12 cellular contexts compared by ENCODE assay signal in genomic region chr9:127809562-127810377, GRCh38. TPM values are rescaled to one million over a fixed set of nuclear protein-coding genes. Genes with fewer than 3 reads are reported as not detected.
DNase-seq lines count a peak whose midpoint lies in the region; ATAC-seq and TF ChIP-seq lines count a peak whose summit lies in the region.
"Had no signal": no experiment of that assay in that cellular context is flagged by ENCODE, and none has a peak within 500 bp of the region (broad histone marks: within the 10 kb centered on the region; RNA-seq: fewer than 3 reads in every experiment).

No MANE protein-coding gene starts in this region.

- no peaks in the 10 kb centered on the region for H3K9me3 Mint-ChIP-seq in MCF 10A (ENCODE audit: unreplicated experiment)
- no peaks in the 10 kb centered on the region for H3K9me3 Mint-ChIP-seq in effector memory CD8-positive, alpha-beta T cell

- no peak overlapping the region for H3K27ac Mint-ChIP-seq in MCF 10A (ENCODE audit: low read depth, unreplicated experiment)
- H3K27ac Mint-ChIP-seq in effector memory CD8-positive, alpha-beta T cell: peak overlapping the region in 1 of 2 donors; percentile 55

- no peaks in the 10 kb centered on the region for H3K9me3 ChIP-seq in upper lobe of right lung
- H3K9me3 ChIP-seq: sigmoid colon had no signal

- no peak overlapping the region for H3K4me3 ChIP-seq in upper lobe of right lung

- peaks cover 6% of the 10 kb centered on the region for H3K4me1 ChIP-seq in upper lobe of right lung

- no peaks in the 10 kb centered on the region for H3K27me3 ChIP-seq in upper lobe of right lung
- H3K27me3 ChIP-seq: sigmoid colon had no signal

- peaks cover 5% of the 10 kb centered on the region for H3K4me1 Mint-ChIP-seq in MCF 10A (ENCODE audit: insufficient read depth, unreplicated experiment)
- peaks cover 0 to 7% of the 10 kb centered on the region in 2 donors for H3K4me1 Mint-ChIP-seq in effector memory CD8-positive, alpha-beta T cell (ENCODE audit: low read depth in 2 of 2)

- H3K4me3 Mint-ChIP-seq in MCF 10A (ENCODE audit: unreplicated experiment): no peak overlapping the region
- no peak overlapping the region for H3K4me3 Mint-ChIP-seq in effector memory CD8-positive, alpha-beta T cell
- H3K4me3 Mint-ChIP-seq: activated CD8-positive, alpha-beta T cell treated with anti-CD3 and anti-CD28 coated beads, Interleukin-2, amount 10 ng/mL, durations not matched to agents 7 days and 5 days had no signal

- TF ChIP-seq CTCF in MCF 10A (IDR thresholded peaks at IDR 0.05; ENCODE audit: unreplicated experiment) (no peak), upper lobe of right lung (IDR thresholded peaks at IDR 0.05) (no peak)

- CTCF ChIA-PET in MCF 10A (lab: Yijun Ruan, JAX): interaction anchor here (0.7 kb wide), 1 partner anchor 37 kb away, joined by 4 read pairs; no protein-coding TSS in a partner anchor

- peak; percentile 45 for ATAC-seq in effector memory CD8-positive, alpha-beta T cell (replicated peaks)
- ATAC-seq in left lobe of liver (peak; percentile 87), upper lobe of right lung (peak; percentile 76), HG03469 (IDR thresholded peaks at IDR 0.05; ENCODE audit: unreplicated experiment) (no peak)

- DNase-seq in T47D (ENCODE audit: low read depth in 1 of 2, low spot score in 1 of 2) (peak; percentile 72 to 76), MCF 10A (ENCODE audit: unreplicated experiment) (no peak), left lobe of liver (ENCODE audit: low spot score) (peak; percentile 70), upper lobe of right lung (peak; percentile 78), glomerular visceral epithelial cell (ENCODE audit: extremely low spot score) (no peak)
- no peak for DNase-seq in effector memory CD8-positive, alpha-beta T cell
- no peak for DNase-seq in stimulated activated CD4-positive, alpha-beta T cell treated with anti-CD3 and anti-CD28 coated beads, Interleukin-2, amount 100 ng/mL, for 48 hours
- DNase-seq: NCI-H1436 treated with DMSO at 0.1 percent for 48 hours, SIG-M5, sigmoid colon had no signal

- H3K36me3 Mint-ChIP-seq in MCF 10A (ENCODE audit: insufficient read depth, unreplicated experiment): peaks cover 96% of the 10 kb centered on the region
- H3K36me3 Mint-ChIP-seq in effector memory CD8-positive, alpha-beta T cell (ENCODE audit: insufficient read depth): peaks cover 61% of the 10 kb centered on the region

- in situ Hi-C loops in T47D (cut with HindIII; ENCODE audit: low pct_unique_long_range_greater_than_20kb, low sequenced_read_pairs): no loop called here

- H3K27me3 Mint-ChIP-seq in MCF 10A (ENCODE audit: insufficient read depth, unreplicated experiment): no peaks in the 10 kb centered on the region
- no peaks in the 10 kb centered on the region for H3K27me3 Mint-ChIP-seq in effector memory CD8-positive, alpha-beta T cell

- BruUV-seq in MCF 10A (replicated peaks; lab: Mats Ljungman, UMichigan): no TSS peak

- POLR2A ChIA-PET in MCF 10A (lab: Yijun Ruan, JAX): no interaction called here

- intact Hi-C loops in MCF 10A (cut with micrococcal nuclease) (no loop called here), upper lobe of right lung (cut with DNase I) (no loop called here)

- peaks cover 88% of the 10 kb centered on the region for H3K36me3 ChIP-seq in upper lobe of right lung

- H3K27ac ChIP-seq in upper lobe of right lung: no peak overlapping the region

RNA-seq across cellular contexts. Expression of gene FPGS, which starts 7.1 kb away (rescaled TPM):
- 130 and 131 TPM in 2 replicates for total RNA-seq in MCF 10A (2022)
- total RNA-seq in left lobe of liver: 82.9 TPM
- 68.9 TPM for total RNA-seq in upper lobe of right lung

RNA-seq across cellular contexts. Expression of gene CDK9, which starts 23.9 kb away (rescaled TPM):
- total RNA-seq in MCF 10A (2022) (62.1 and 84.0 TPM in 2 replicates), left lobe of liver (55.5 TPM), upper lobe of right lung (99.1 TPM)

RNA-seq across cellular contexts. Expression of gene SH2D3C, which starts 31.3 kb away (rescaled TPM):
- total RNA-seq in MCF 10A (2022) (not detected in 2 replicates), left lobe of liver (3.4 TPM), upper lobe of right lung (85.3 TPM)

RNA-seq across cellular contexts. Expression of gene ENG, which starts 44.7 kb away (rescaled TPM):
- 19.2 and 22.1 TPM in 2 replicates for total RNA-seq in MCF 10A (2022)
- total RNA-seq in left lobe of liver: 34.1 TPM
- total RNA-seq in upper lobe of right lung: 322 TPM

Comparison
In these comparisons a context has a peak if more than half of its experiments do, and no peak if none do; other contexts are left out.
1. DNase-seq: peak in T47D (2 of 2), left lobe of liver (single experiment) and upper lobe of right lung (single experiment); none in MCF 10A (single experiment), effector memory CD8-positive, alpha-beta T cell (0 of 3), stimulated activated CD4-positive, alpha-beta T cell treated with anti-CD3 and anti-CD28 coated beads, Interleukin-2, amount 100 ng/mL, for 48 hours (0 of 2) and glomerular visceral epithelial cell (single experiment).
2. RNA of gene SH2D3C, which starts 31.3 kb away (total RNA-seq): 85.3 TPM in upper lobe of right lung (single experiment); 3.4 TPM in left lobe of liver (single experiment) and not detected in MCF 10A; every median in the first group is over 10 times any median in the second.